In the genomic region with DNA sequence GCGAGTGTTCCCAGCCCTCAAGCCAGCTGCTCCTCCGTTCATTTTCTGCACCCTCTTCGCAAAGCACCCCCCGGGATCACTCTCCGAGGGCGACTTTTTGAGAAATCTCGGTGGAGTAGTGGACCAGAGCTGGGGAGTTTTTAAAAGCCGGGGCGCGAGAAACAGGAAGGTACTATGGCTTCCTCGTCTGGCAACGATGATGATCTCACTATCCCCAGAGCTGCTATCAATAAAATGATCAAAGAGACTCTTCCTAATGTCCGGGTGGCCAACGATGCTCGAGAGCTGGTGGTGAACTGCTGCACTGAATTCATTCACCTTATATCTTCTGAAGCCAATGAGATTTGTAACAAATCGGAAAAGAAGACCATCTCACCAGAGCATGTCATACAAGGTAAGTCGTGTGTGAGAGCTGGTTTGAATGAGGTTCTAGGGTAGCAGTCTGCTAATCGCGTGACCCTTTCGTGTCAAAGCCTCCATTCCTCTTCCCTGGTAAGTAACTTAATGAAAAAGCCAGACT, we compare ENCODE assay signal across 2 cellular contexts.
TF ChIP-seq lines count a peak whose summit lies in the region.

No MANE protein-coding gene starts in this region.

TF ChIP-seq in GM23338, 12 proteins besides CTCF, POLR2A, EP300 and RAD21 (continued from another document):
- TF ChIP-seq, protein P1, sequence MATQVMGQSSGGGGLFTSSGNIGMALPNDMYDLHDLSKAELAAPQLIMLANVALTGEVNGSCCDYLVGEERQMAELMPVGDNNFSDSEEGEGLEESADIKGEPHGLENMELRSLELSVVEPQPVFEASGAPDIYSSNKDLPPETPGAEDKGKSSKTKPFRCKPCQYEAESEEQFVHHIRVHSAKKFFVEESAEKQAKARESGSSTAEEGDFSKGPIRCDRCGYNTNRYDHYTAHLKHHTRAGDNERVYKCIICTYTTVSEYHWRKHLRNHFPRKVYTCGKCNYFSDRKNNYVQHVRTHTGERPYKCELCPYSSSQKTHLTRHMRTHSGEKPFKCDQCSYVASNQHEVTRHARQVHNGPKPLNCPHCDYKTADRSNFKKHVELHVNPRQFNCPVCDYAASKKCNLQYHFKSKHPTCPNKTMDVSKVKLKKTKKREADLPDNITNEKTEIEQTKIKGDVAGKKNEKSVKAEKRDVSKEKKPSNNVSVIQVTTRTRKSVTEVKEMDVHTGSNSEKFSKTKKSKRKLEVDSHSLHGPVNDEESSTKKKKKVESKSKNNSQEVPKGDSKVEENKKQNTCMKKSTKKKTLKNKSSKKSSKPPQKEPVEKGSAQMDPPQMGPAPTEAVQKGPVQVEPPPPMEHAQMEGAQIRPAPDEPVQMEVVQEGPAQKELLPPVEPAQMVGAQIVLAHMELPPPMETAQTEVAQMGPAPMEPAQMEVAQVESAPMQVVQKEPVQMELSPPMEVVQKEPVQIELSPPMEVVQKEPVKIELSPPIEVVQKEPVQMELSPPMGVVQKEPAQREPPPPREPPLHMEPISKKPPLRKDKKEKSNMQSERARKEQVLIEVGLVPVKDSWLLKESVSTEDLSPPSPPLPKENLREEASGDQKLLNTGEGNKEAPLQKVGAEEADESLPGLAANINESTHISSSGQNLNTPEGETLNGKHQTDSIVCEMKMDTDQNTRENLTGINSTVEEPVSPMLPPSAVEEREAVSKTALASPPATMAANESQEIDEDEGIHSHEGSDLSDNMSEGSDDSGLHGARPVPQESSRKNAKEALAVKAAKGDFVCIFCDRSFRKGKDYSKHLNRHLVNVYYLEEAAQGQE (IDR thresholded peaks at IDR 0.05; ENCODE audit: unreplicated experiment) = no peak
- TF ChIP-seq NANOG (IDR thresholded peaks at IDR 0.05; ENCODE audit: borderline replicate concordance) = no peak
TF ChIP-seq in GM23338: peak in this region for 0.

TF ChIP-seq in WTC11, 78 proteins besides CTCF, POLR2A, EP300 and RAD21 (continued from another document):
- TF ChIP-seq ZNF532 (CRISPR knock-in tag; IDR thresholded peaks at IDR 0.05; ENCODE audit: borderline replicate concordance) = no peak
- no peak for TF ChIP-seq FOXP1 (CRISPR knock-in tag; IDR thresholded peaks at IDR 0.05; ENCODE audit: borderline replicate concordance)
- TF ChIP-seq TCF7 (CRISPR knock-in tag; IDR thresholded peaks at IDR 0.05; ENCODE audit: low read depth) = no peak
- TF ChIP-seq MLX (CRISPR knock-in tag; IDR thresholded peaks at IDR 0.05) = no peak
- TF ChIP-seq FOXP4 (CRISPR knock-in tag; IDR thresholded peaks at IDR 0.05) = no peak
- TF ChIP-seq NFE2L1 (CRISPR knock-in tag; IDR thresholded peaks at IDR 0.05) = no peak
- TF ChIP-seq, protein P2, sequence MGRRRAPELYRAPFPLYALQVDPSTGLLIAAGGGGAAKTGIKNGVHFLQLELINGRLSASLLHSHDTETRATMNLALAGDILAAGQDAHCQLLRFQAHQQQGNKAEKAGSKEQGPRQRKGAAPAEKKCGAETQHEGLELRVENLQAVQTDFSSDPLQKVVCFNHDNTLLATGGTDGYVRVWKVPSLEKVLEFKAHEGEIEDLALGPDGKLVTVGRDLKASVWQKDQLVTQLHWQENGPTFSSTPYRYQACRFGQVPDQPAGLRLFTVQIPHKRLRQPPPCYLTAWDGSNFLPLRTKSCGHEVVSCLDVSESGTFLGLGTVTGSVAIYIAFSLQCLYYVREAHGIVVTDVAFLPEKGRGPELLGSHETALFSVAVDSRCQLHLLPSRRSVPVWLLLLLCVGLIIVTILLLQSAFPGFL (CRISPR knock-in tag; IDR thresholded peaks at IDR 0.05; ENCODE audit: borderline replicate concordance) = no peak
